ENCODE assay signal across 1 cellular context in the genomic region with DNA sequence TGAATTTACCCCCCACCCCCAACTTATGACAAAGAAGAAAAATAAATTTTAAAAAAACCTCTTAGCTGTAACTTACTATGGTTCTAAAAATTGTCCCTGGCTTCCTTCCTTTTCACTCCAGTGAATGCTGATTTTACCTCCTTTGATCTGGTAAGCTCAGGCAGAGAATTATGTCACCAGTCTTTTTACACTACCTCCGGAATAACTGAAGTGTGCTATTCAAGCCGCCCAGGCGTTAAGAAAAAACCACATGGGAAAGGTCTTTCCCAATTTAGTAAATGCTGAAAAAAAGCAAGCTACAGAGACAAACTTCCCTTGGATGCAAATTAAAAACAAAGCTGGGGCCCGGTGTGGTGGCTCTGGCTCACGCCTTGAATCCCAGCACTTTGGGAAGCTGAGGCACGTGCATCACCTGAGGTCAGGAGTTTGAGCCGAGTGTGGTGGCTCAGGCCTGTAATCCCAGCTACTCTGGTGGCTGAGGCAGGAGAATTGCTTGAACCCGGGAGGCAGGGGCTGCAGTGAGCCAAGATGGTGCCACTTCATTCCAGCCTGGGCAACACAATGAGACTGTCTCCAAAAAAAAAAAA.
TF ChIP-seq lines count a peak whose summit lies in the region.

No MANE protein-coding gene starts in this region.

TF ChIP-seq in H1, 55 proteins besides CTCF, POLR2A, EP300 and RAD21:
- TF ChIP-seq NANOG (IDR thresholded peaks at IDR 0.05; ENCODE audit: insufficient read depth, low read depth, low read length, poor library complexity, severe bottlenecking), result no peak
- no peak for TF ChIP-seq GTF2F1 (IDR thresholded peaks at IDR 0.05; ENCODE audit: borderline replicate concordance, low read depth, low read length)
- no peak for TF ChIP-seq TCF12 (IDR thresholded peaks at IDR 0.05; ENCODE audit: low read depth, low read length)
- no peak for TF ChIP-seq CHD1 (IDR thresholded peaks at IDR 0.05; ENCODE audit: low read depth, low read length)
